Comparison of ENCODE assay signal across 8 cellular contexts in the genomic region with DNA sequence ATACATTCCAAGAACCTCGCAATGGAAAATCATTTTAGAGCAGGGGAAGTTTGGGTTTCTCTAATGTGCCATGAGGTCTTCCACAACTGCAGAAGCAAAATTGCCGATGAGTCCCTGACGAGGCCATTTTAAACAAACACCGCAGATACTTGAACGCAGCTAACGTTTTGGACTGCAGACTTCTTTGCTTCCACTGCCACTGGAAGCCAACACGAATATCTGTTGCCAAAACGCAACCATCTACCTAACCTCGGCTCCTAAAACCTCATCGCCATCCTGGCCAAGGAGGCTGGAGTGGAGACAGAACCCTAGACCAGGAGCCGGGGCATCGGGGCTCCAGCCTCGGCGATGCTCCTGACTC. TPM values are rescaled to one million over a fixed set of nuclear protein-coding genes. Genes with fewer than 3 reads are reported as not detected.
DNase-seq lines count a peak whose midpoint lies in the region; ATAC-seq, FAIRE-seq and TF ChIP-seq lines count a peak whose summit lies in the region.

No MANE protein-coding gene starts in this region.

- peak overlapping the region; percentile 70 to 93 (median 82) for H3K27ac ChIP-seq in heart left ventricle
- peak overlapping the region; percentile 54 for H3K27ac ChIP-seq in HepG2 (ENCODE audit: extremely low read length, insufficient read depth, low read length)
- peak overlapping the region; percentile 94 to 96 for H3K27ac ChIP-seq in thoracic aorta

- peaks cover 9% of the 10 kb centered on the region for H3K79me2 ChIP-seq in HepG2 (ENCODE audit: insufficient read depth, low read length)

- WGBS in heart left ventricle, 4 donors = 0 to 2% (median 2%) methylated on average over 10 to 14 of the region's 14 CpGs
- WGBS in HepG2 (ENCODE audit: low lambda C conversion rate) = 1% methylated on average over 14 of the region's 14 CpGs

- ATAC-seq in heart left ventricle = no peak
- no peak for ATAC-seq in left ventricle myocardium superior
- ATAC-seq in HepG2 = peak; percentile 6; the same call in 2 of the 3 replicates
- ATAC-seq in thoracic aorta (ENCODE audit: insufficient number of reproducible peaks, low FRiP score, low read depth) = no peak

- peaks cover 0 to 38% (median 8%) of the 10 kb centered on the region in 12 donors for H3K4me1 ChIP-seq in heart left ventricle
- H3K4me1 ChIP-seq in HepG2 (ENCODE audit: insufficient read depth, low read length) = peaks cover 65% of the 10 kb centered on the region
- H3K4me1 ChIP-seq in thoracic aorta (ENCODE audit: control insufficient read depth in 1 of 2, low read depth in 2 of 2) = peaks cover 12 to 43% of the 10 kb centered on the region in 2 donors

- CTCF ChIA-PET in HepG2 (lab: Yijun Ruan, JAX; ENCODE audit: low intra/inter-chr PET ratio, low total read pairs) = no interaction called here

- no peaks in the 10 kb centered on the region for H3K9me3 ChIP-seq in heart left ventricle
- no peaks in the 10 kb centered on the region for H3K9me3 ChIP-seq in HepG2 (ENCODE audit: low read length)
- no peaks in the 10 kb centered on the region for H3K9me3 ChIP-seq in thoracic aorta

- peak; percentile 30 for FAIRE-seq in HepG2 (lab: Jason Lieb, UNC)

- H3K4me2 ChIP-seq in HepG2 (ENCODE audit: low read depth, low read length) = peak overlapping the region; percentile 86

- TF ChIP-seq CTCF in heart left ventricle (IDR thresholded peaks at IDR 0.05) (no peak), HepG2 (CRISPR knock-in tag; IDR thresholded peaks at IDR 0.05) (no peak), thoracic aorta (IDR thresholded peaks at IDR 0.05) (no peak)

- in situ Hi-C loops in T47D (cut with HindIII; ENCODE audit: low pct_unique_long_range_greater_than_20kb, low sequenced_read_pairs) = no loop called here
- in situ Hi-C loops in HepG2 (cut with HindIII; ENCODE audit: extremely low pct_ligation_motif_present, low pct_unique_long_range_greater_than_20kb) = loop anchor here (5.0 kb wide), 1 partner anchor 33 kb away; no protein-coding TSS in a partner anchor

- H2AFZ ChIP-seq in HepG2 (ENCODE audit: low read length) = no peak overlapping the region

- H3K36me3 ChIP-seq in heart left ventricle (peaks cover 0 to 27% (median 7%) of the 10 kb centered on the region in 9 donors), HepG2 (replicated peaks in 1 of 2; ENCODE audit: control insufficient read depth in 1 of 2, insufficient read depth in 2 of 2, low read length in 2 of 2) (no peaks in the 10 kb centered on the region), thoracic aorta (peaks cover 2% of the 10 kb centered on the region)

- no peak for TF ChIP-seq RAD21 in HepG2 (CRISPR knock-in tag; IDR thresholded peaks at IDR 0.05)

- peak overlapping the region; percentile 83 for H3K9ac ChIP-seq in HepG2 (ENCODE audit: insufficient read depth, low read depth, low read length)

- intact Hi-C loops in heart left ventricle (cut with DNase I) = loop anchor here in 2 of 10 donors (1.0 to 5.0 kb wide), 2 partner anchors 39 to 223 kb away; partner anchors contain the start of gene AGBL3 (in 1 of the 2)
- intact Hi-C loops in left ventricle myocardium superior (cut with micrococcal nuclease) = no loop called here
- intact Hi-C loops in HepG2 (cut with micrococcal nuclease; ENCODE audit: unreplicated experiment) = loop anchor here (2.0 to 5.0 kb wide), 2 partner anchors 38 to 42 kb away; no protein-coding TSS in a partner anchor

- no peaks in the 10 kb centered on the region for H3K27me3 ChIP-seq in heart left ventricle
- no peaks in the 10 kb centered on the region; a peak in 1 of 5 replicates for H3K27me3 ChIP-seq in HepG2 (ENCODE audit: control insufficient read depth in 1 of 2, insufficient read depth in 2 of 2, low read length in 2 of 2)
- H3K27me3 ChIP-seq in thoracic aorta (replicated peaks; ENCODE audit: insufficient read depth) = no peaks in the 10 kb centered on the region

- no peaks in the 10 kb centered on the region for H4K20me1 ChIP-seq in HepG2 (ENCODE audit: insufficient read depth, low read length)

- POLR2A ChIA-PET in HepG2 (lab: Yijun Ruan, JAX) = interaction anchor here (1.0 to 2.1 kb wide), 7 partner anchors 21 to 47 kb away, joined by 3 to 12 read pairs (median 3); partner anchors contain the start of gene CYREN

- TF ChIP-seq EP300 in HepG2 (IDR thresholded peaks at IDR 0.05; ENCODE audit: low read depth in 2 of 2, low read length in 2 of 2) = no peak
- no peak for TF ChIP-seq EP300 in HepG2 (CRISPR knock-in tag; IDR thresholded peaks at IDR 0.05; ENCODE audit: borderline replicate concordance)

- H3K4me3 ChIP-seq in heart left ventricle (peak overlapping the region; percentile 49 to 99 (median 84)), HepG2 (replicated peaks in 1 of 3; ENCODE audit: insufficient read depth in 1 of 3, low read depth in 2 of 3, low read length in 3 of 3) (peak overlapping the region; percentile 82 to 98 (median 96)), thoracic aorta (peak overlapping the region; percentile 89)

- DNase-seq in heart left ventricle (no peak), left ventricle myocardium superior (no peak), NCI-H460 (ENCODE audit: extremely low read depth, low read depth) (peak; percentile 9), T47D (ENCODE audit: low read depth in 1 of 2, low spot score in 1 of 2) (peak; percentile 2 to 9), HepG2 (ENCODE audit: low spot score) (no peak), thoracic aorta (ENCODE audit: low spot score) (no peak), HCEC 1CT (no peak)
- DNase-seq in central memory CD4-positive, alpha-beta T cell = no peak

- no TSS peak for BruUV-seq in HepG2 (replicated peaks; lab: Mats Ljungman, UMichigan)

- TF ChIP-seq POLR2A in heart left ventricle (IDR thresholded peaks at IDR 0.05) = no peak
- no peak for TF ChIP-seq POLR2A in HepG2 (IDR thresholded peaks at IDR 0.05; ENCODE audit: insufficient read depth in 1 of 2, low read depth in 2 of 2, low read length in 2 of 2)

RNA-seq across cellular contexts. Expression of gene WDR91, which starts 0.5 kb away (rescaled TPM):
- 10 to 100 TPM in 1 of 9 donors, 1 to 10 TPM in 8; 3.4 to 11.4 (median 5.8) TPM for total RNA-seq in heart left ventricle
- polyA plus RNA-seq in heart left ventricle = 1 to 10 TPM; 3.0 to 4.4 TPM
- total RNA-seq in left ventricle myocardium superior = 6.3 TPM
- 2.5 and 3.1 TPM in 2 replicates for total RNA-seq in NCI-H460 (2014; rRNA removed; shearing (Covaris generic))
- 7.9 and 10.1 TPM in 2 replicates for polyA plus RNA-seq in NCI-H460 (2014; cell fraction: nucleus; rRNA removed)
- 10.0 and 12.1 TPM in 2 replicates for total RNA-seq in HepG2 (2016; rRNA removed; fragmentation: Illumina TruSeq; extraction: Trizol)
- total RNA-seq in HepG2 (2016; cell fraction: cytosol; rRNA removed; fragmentation: Illumina TruSeq; extraction: Trizol; ENCODE audit: low read depth) = 1.1 and 1.8 TPM in 2 replicates
- 9.2 and 12.1 TPM in 2 replicates for total RNA-seq in HepG2 (2016; cell fraction: insoluble cytoplasmic fraction; rRNA removed; fragmentation: Illumina TruSeq; extraction: Trizol)
- total RNA-seq in HepG2 (2016; cell fraction: membrane; rRNA removed; fragmentation: Illumina TruSeq; extraction: Trizol) = 1.5 and 2.3 TPM in 2 replicates
- 11.3 and 14.5 TPM in 2 replicates for total RNA-seq in HepG2 (2016; cell fraction: nucleus; rRNA removed; fragmentation: Illumina TruSeq; extraction: Trizol)
- polyA plus RNA-seq in HepG2 (2011; rRNA removed) = 11.6 and 13.7 TPM in 2 replicates
- 7.2 and 8.6 TPM in 2 replicates for polyA plus RNA-seq in HepG2 (2011; cell fraction: cytosol; rRNA removed)
- 43.9 and 51.3 TPM in 2 replicates for polyA plus RNA-seq in HepG2 (2011; cell fraction: nucleus; rRNA removed)
- polyA plus RNA-seq in HepG2 (2012) = 5.7 and 6.1 TPM in 2 replicates
- 0.26 and 0.31 TPM in 2 replicates for polyA plus RNA-seq in HepG2 (2016; cell fraction: cytosol; fragmentation: Illumina TruSeq; extraction: Trizol; ENCODE audit: low read depth)
- 10.7 and 11.4 TPM in 2 replicates for polyA plus RNA-seq in HepG2 (2016; cell fraction: insoluble cytoplasmic fraction; fragmentation: Illumina TruSeq; extraction: Trizol; ENCODE audit: low read depth)
- polyA plus RNA-seq in HepG2 (2016; cell fraction: membrane; fragmentation: Illumina TruSeq; extraction: Trizol; ENCODE audit: low read depth) = 0.56 and 0.65 TPM in 2 replicates
- 21.1 and 22.2 TPM in 2 replicates for polyA plus RNA-seq in HepG2 (2016; cell fraction: nucleus; fragmentation: Illumina TruSeq; extraction: Trizol; ENCODE audit: insufficient read depth, low read depth)
- 8.2 and 19.7 TPM in 2 replicates for polyA minus RNA-seq in HepG2 (2011; rRNA and poly(A)+ RNA removed; ENCODE audit: low replicate concordance)
- 5.3 and 8.8 TPM in 2 replicates for polyA minus RNA-seq in HepG2 (2011; cell fraction: cytosol; rRNA and poly(A)+ RNA removed)
- 12.6 and 17.4 TPM in 2 replicates for polyA minus RNA-seq in HepG2 (2011; cell fraction: nucleus; rRNA and poly(A)+ RNA removed)
- 10 to 100 TPM; 36.2 to 78.3 TPM for total RNA-seq in thoracic aorta

RNA-seq across cellular contexts. Expression of gene STRA8, which starts 22.8 kb away (rescaled TPM):
- not detected for total RNA-seq in heart left ventricle
- polyA plus RNA-seq in heart left ventricle = not detected
- not detected for total RNA-seq in left ventricle myocardium superior
- not detected in 2 replicates for total RNA-seq in NCI-H460 (2014; rRNA removed; shearing (Covaris generic))
- polyA plus RNA-seq in NCI-H460 (2014; cell fraction: nucleus; rRNA removed) = not detected in 2 replicates
- total RNA-seq in HepG2 (2016; rRNA removed; fragmentation: Illumina TruSeq; extraction: Trizol) = not detected in 2 replicates
- not detected in 2 replicates for total RNA-seq in HepG2 (2016; cell fraction: cytosol; rRNA removed; fragmentation: Illumina TruSeq; extraction: Trizol; ENCODE audit: low read depth)
- total RNA-seq in HepG2 (2016; cell fraction: insoluble cytoplasmic fraction; rRNA removed; fragmentation: Illumina TruSeq; extraction: Trizol) = not detected in 2 replicates
- total RNA-seq in HepG2 (2016; cell fraction: membrane; rRNA removed; fragmentation: Illumina TruSeq; extraction: Trizol) = not detected in 2 replicates
- not detected in 2 replicates for total RNA-seq in HepG2 (2016; cell fraction: nucleus; rRNA removed; fragmentation: Illumina TruSeq; extraction: Trizol)
- 0.20 TPM in 1 of 2 replicates, not detected in the other for polyA plus RNA-seq in HepG2 (2011; rRNA removed)
- not detected in 2 replicates for polyA plus RNA-seq in HepG2 (2011; cell fraction: cytosol; rRNA removed)
- 0.18 and 0.38 TPM in 2 replicates for polyA plus RNA-seq in HepG2 (2011; cell fraction: nucleus; rRNA removed)
- not detected in 2 replicates for polyA plus RNA-seq in HepG2 (2012)
- polyA plus RNA-seq in HepG2 (2016; cell fraction: cytosol; fragmentation: Illumina TruSeq; extraction: Trizol; ENCODE audit: low read depth) = not detected in 2 replicates
- not detected in 2 replicates for polyA plus RNA-seq in HepG2 (2016; cell fraction: insoluble cytoplasmic fraction; fragmentation: Illumina TruSeq; extraction: Trizol; ENCODE audit: low read depth)
- polyA plus RNA-seq in HepG2 (2016; cell fraction: membrane; fragmentation: Illumina TruSeq; extraction: Trizol; ENCODE audit: low read depth) = not detected in 2 replicates
- polyA plus RNA-seq in HepG2 (2016; cell fraction: nucleus; fragmentation: Illumina TruSeq; extraction: Trizol; ENCODE audit: insufficient read depth, low read depth) = not detected in 2 replicates
- not detected in 2 replicates for polyA minus RNA-seq in HepG2 (2011; rRNA and poly(A)+ RNA removed; ENCODE audit: low replicate concordance)
- polyA minus RNA-seq in HepG2 (2011; cell fraction: cytosol; rRNA and poly(A)+ RNA removed) = not detected in 2 replicates
- not detected in 2 replicates for polyA minus RNA-seq in HepG2 (2011; cell fraction: nucleus; rRNA and poly(A)+ RNA removed)
- not detected for total RNA-seq in thoracic aorta

RNA-seq across cellular contexts. Expression of gene CYREN, which starts 40.3 kb away (rescaled TPM):
- 10 to 100 TPM; 18.4 to 35.8 (median 24.9) TPM for total RNA-seq in heart left ventricle
- 10 to 100 TPM; 19.5 to 35.8 TPM for polyA plus RNA-seq in heart left ventricle
- total RNA-seq in left ventricle myocardium superior = 25.2 TPM
- 57.1 and 64.8 TPM in 2 replicates for total RNA-seq in NCI-H460 (2014; rRNA removed; shearing (Covaris generic))
- 52.2 and 62.1 TPM in 2 replicates for polyA plus RNA-seq in NCI-H460 (2014; cell fraction: nucleus; rRNA removed)
- total RNA-seq in HepG2 (2016; rRNA removed; fragmentation: Illumina TruSeq; extraction: Trizol) = 60.7 and 68.6 TPM in 2 replicates
- 24.2 and 27.7 TPM in 2 replicates for total RNA-seq in HepG2 (2016; cell fraction: cytosol; rRNA removed; fragmentation: Illumina TruSeq; extraction: Trizol; ENCODE audit: low read depth)
- total RNA-seq in HepG2 (2016; cell fraction: insoluble cytoplasmic fraction; rRNA removed; fragmentation: Illumina TruSeq; extraction: Trizol) = 58.8 and 66.8 TPM in 2 replicates
- total RNA-seq in HepG2 (2016; cell fraction: membrane; rRNA removed; fragmentation: Illumina TruSeq; extraction: Trizol) = 48.2 and 58.3 TPM in 2 replicates
- 42.2 and 46.2 TPM in 2 replicates for total RNA-seq in HepG2 (2016; cell fraction: nucleus; rRNA removed; fragmentation: Illumina TruSeq; extraction: Trizol)
- polyA plus RNA-seq in HepG2 (2011; rRNA removed) = 19.3 and 20.7 TPM in 2 replicates
- 19.8 and 20.9 TPM in 2 replicates for polyA plus RNA-seq in HepG2 (2011; cell fraction: cytosol; rRNA removed)
- polyA plus RNA-seq in HepG2 (2011; cell fraction: nucleus; rRNA removed) = 15.6 and 18.8 TPM in 2 replicates
- polyA plus RNA-seq in HepG2 (2012) = 44.5 and 69.6 TPM in 2 replicates
- 13.5 and 22.0 TPM in 2 replicates for polyA plus RNA-seq in HepG2 (2016; cell fraction: cytosol; fragmentation: Illumina TruSeq; extraction: Trizol; ENCODE audit: low read depth)
- 62.6 and 67.4 TPM in 2 replicates for polyA plus RNA-seq in HepG2 (2016; cell fraction: insoluble cytoplasmic fraction; fragmentation: Illumina TruSeq; extraction: Trizol; ENCODE audit: low read depth)
- 31.2 and 44.6 TPM in 2 replicates for polyA plus RNA-seq in HepG2 (2016; cell fraction: membrane; fragmentation: Illumina TruSeq; extraction: Trizol; ENCODE audit: low read depth)
- 46.9 and 49.8 TPM in 2 replicates for polyA plus RNA-seq in HepG2 (2016; cell fraction: nucleus; fragmentation: Illumina TruSeq; extraction: Trizol; ENCODE audit: insufficient read depth, low read depth)
- polyA minus RNA-seq in HepG2 (2011; rRNA and poly(A)+ RNA removed; ENCODE audit: low replicate concordance) = 24.4 and 62.5 TPM in 2 replicates
- 8.6 and 12.1 TPM in 2 replicates for polyA minus RNA-seq in HepG2 (2011; cell fraction: cytosol; rRNA and poly(A)+ RNA removed)
- polyA minus RNA-seq in HepG2 (2011; cell fraction: nucleus; rRNA and poly(A)+ RNA removed) = 20.6 and 24.7 TPM in 2 replicates
- 10 to 100 TPM; 37.6 to 54.1 TPM for total RNA-seq in thoracic aorta

Comparison
In these comparisons a context has a peak if more than half of its experiments do, and no peak if none do; other contexts are left out.
1. DNase-seq: peak in NCI-H460 (single experiment) and T47D (2 of 2); none in heart left ventricle (0 of 5), left ventricle myocardium superior (single experiment), HepG2 (single experiment), thoracic aorta (single experiment), central memory CD4-positive, alpha-beta T cell (single experiment) and HCEC 1CT (single experiment).
2. Peak in every context shown above with its lines, with median percentiles within 50 percentile points of each other: H3K27ac ChIP-seq and H3K4me3 ChIP-seq.